ENCODE assay signal across 8 cellular contexts in the genomic region with DNA sequence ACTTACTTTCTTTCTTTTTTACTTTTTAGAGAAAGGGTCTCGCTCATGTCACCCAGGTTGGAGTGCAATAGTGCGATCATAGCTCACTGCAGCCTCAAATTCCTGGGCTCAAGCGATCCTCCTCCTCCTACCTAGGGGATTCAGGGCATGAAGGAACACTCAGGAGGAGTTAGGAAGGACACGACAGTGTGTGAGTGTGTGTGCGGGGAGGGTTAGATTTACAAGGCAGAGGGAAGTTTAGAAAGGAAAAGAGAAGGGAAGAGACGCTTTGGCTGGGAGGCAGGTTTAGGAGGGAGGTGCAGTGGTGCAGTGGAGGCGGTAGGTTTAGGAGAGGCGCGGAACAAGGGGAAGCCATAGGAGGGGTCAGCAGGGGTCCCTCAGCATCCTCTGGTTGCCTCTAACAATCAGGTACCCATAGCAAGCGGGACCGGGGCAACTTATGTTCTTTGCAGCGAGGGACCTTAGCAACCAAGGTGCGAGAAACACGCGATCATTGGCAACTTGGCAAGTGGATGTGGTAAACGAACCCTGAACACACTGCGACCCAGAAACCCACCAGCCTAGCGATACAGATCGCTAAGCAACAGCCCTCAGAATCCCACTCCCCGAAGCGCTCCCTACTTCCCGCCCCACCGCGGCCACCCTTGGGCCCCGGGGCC. TPM values are rescaled to one million over a fixed set of nuclear protein-coding genes. Genes with fewer than 3 reads are reported as not detected.
DNase-seq lines count a peak whose midpoint lies in the region; TF ChIP-seq lines count a peak whose summit lies in the region.

No MANE protein-coding gene starts in this region.

- no peak for TF ChIP-seq CTCF in AG04450 (IDR thresholded peaks at IDR 0.05; ENCODE audit: low read depth, low read length)
- no peak for TF ChIP-seq CTCF in HFFc6 (IDR thresholded peaks at IDR 0.05)
- TF ChIP-seq CTCF in GM13977 (IDR thresholded peaks at IDR 0.05; ENCODE audit: extremely low read depth, insufficient read depth, missing control alignments), result no peak

- WGBS in iPS DF 6.9 (ENCODE audit: insufficient coverage, insufficient read length), result no CpG with 5 or more reads among the region's 25 CpGs

- H3K27me3 ChIP-seq in AG04450 (ENCODE audit: control insufficient read depth, insufficient read depth, low read length) (no peaks in the 10 kb centered on the region), iPS DF 6.9 (ENCODE audit: control insufficient read depth, insufficient read depth, low read length) (no peaks in the 10 kb centered on the region)

- in situ Hi-C loops in GM13977 (cut with MboI; ENCODE audit: low pct_unique_long_range_greater_than_20kb, low sequenced_read_pairs, unreplicated experiment), result no loop called here

- DNase-seq in AG04450 (ENCODE audit: low read depth, low spot score), result no peak
- peak; percentile 14 for DNase-seq in HFFc6
- DNase-seq in activated naive CD8-positive, alpha-beta T cell treated with anti-CD3 and anti-CD28 coated beads for 36 hours, result no peak
- DNase-seq in iPS DF 6.9 (ENCODE audit: low read depth, low spot score), result no peak
- DNase-seq in GM13977 (ENCODE audit: low spot score), result no peak
- DNase-seq in NCI-H1694 treated with DMSO at 0.1 percent for 48 hours (lab: John Stamatoyannopoulos, UW), result no peak
- DNase-seq in DMS114 treated with DMSO at 0.1 percent for 48 hours (lab: John Stamatoyannopoulos, UW; ENCODE audit: unreplicated experiment), result no peak

- peak overlapping the region; percentile 52 for H3K27ac ChIP-seq in AG04450 (ENCODE audit: low read depth, low read length)
- no peak overlapping the region for H3K27ac ChIP-seq in iPS DF 6.9 (ENCODE audit: low read length)
- H3K27ac ChIP-seq in skin epidermis, result peak overlapping the region; percentile 70 to 97 (median 89)

- H3K27ac Mint-ChIP-seq in HFFc6, result peak overlapping the region; percentile 90
- H3K27ac Mint-ChIP-seq in activated naive CD8-positive, alpha-beta T cell treated with anti-CD3 and anti-CD28 coated beads for 36 hours, result peak overlapping the region; percentile 93

- H3K9me3 Mint-ChIP-seq in HFFc6, result no peaks in the 10 kb centered on the region
- peaks cover 2% of the 10 kb centered on the region for H3K9me3 Mint-ChIP-seq in activated naive CD8-positive, alpha-beta T cell treated with anti-CD3 and anti-CD28 coated beads for 36 hours

- H3K27me3 Mint-ChIP-seq in HFFc6 (ENCODE audit: insufficient read depth), result peaks cover 6% of the 10 kb centered on the region
- no peaks in the 10 kb centered on the region for H3K27me3 Mint-ChIP-seq in activated naive CD8-positive, alpha-beta T cell treated with anti-CD3 and anti-CD28 coated beads for 36 hours

- no peaks in the 10 kb centered on the region for H3K36me3 Mint-ChIP-seq in HFFc6 (ENCODE audit: low read depth)
- peaks cover 19% of the 10 kb centered on the region for H3K36me3 Mint-ChIP-seq in activated naive CD8-positive, alpha-beta T cell treated with anti-CD3 and anti-CD28 coated beads for 36 hours

- CTCF ChIA-PET in AG04450 (lab: Charles Lee), result no interaction called here

- peaks cover 27% of the 10 kb centered on the region for H3K4me1 Mint-ChIP-seq in HFFc6 (ENCODE audit: low read depth)
- peaks cover 24% of the 10 kb centered on the region for H3K4me1 Mint-ChIP-seq in activated naive CD8-positive, alpha-beta T cell treated with anti-CD3 and anti-CD28 coated beads for 36 hours

- H3K4me3 Mint-ChIP-seq in HFFc6, result peak overlapping the region; percentile 93
- H3K4me3 Mint-ChIP-seq in activated naive CD8-positive, alpha-beta T cell treated with anti-CD3 and anti-CD28 coated beads for 36 hours, result peak overlapping the region; percentile 96

- H3K9me3 ChIP-seq in AG04450 (ENCODE audit: control insufficient read depth, insufficient read depth, low read length) (no peaks in the 10 kb centered on the region; the same call in 1 of the 2 replicates), iPS DF 6.9 (ENCODE audit: control insufficient read depth, insufficient read depth, low read length) (no peaks in the 10 kb centered on the region)

- H3K36me3 ChIP-seq in iPS DF 6.9 (ENCODE audit: control insufficient read depth, insufficient read depth, low read length), result no peaks in the 10 kb centered on the region; the same call in 1 of the 2 replicates

- H3K4me3 ChIP-seq in AG04450 (ENCODE audit: low read depth, low read length) (peak overlapping the region; percentile 97), iPS DF 6.9 (ENCODE audit: low read length) (peak overlapping the region; percentile 77; the same call in 1 of the 2 replicates), skin epidermis (peak overlapping the region; percentile 64 to 93 (median 76))

- H3K4me1 ChIP-seq in iPS DF 6.9 (ENCODE audit: control insufficient read depth, insufficient read depth, low read length), result no peaks in the 10 kb centered on the region

- POLR2A ChIA-PET in AG04450 (lab: Yijun Ruan, JAX), result interaction anchor here (0.6 kb wide), 1 partner anchor 242 kb away, joined by 3 read pairs; no protein-coding TSS in a partner anchor

RNA-seq across cellular contexts. Expression of a gene that starts 0.5 kb away (rescaled TPM):
- 45.5 and 61.3 TPM in 2 replicates for polyA plus RNA-seq in AG04450 (2011; rRNA removed)
- polyA minus RNA-seq in AG04450 (2011; rRNA and poly(A)+ RNA removed), result 31.4 and 36.2 TPM in 2 replicates
- 10 to 100 TPM; 34.9 to 36.4 (median 35.6) TPM for total RNA-seq in HFFc6 (2021; fragmentation: NEBNext Ultra II Directional; extraction: Animal tissue kit (Norgen Biotek cat#: 25700))
- 10 to 100 TPM; 19.4 to 21.2 TPM for total RNA-seq in activated naive CD8-positive, alpha-beta T cell treated with anti-CD3 and anti-CD28 coated beads for 36 hours

RNA-seq across cellular contexts. Expression of a gene that starts 0.9 kb away (rescaled TPM):
- polyA plus RNA-seq in AG04450 (2011; rRNA removed), result 9.9 and 14.1 TPM in 2 replicates
- polyA minus RNA-seq in AG04450 (2011; rRNA and poly(A)+ RNA removed), result 3.7 and 5.6 TPM in 2 replicates
- 10 to 100 TPM; 21.8 to 23.4 (median 22.9) TPM for total RNA-seq in HFFc6 (2021; fragmentation: NEBNext Ultra II Directional; extraction: Animal tissue kit (Norgen Biotek cat#: 25700))
- total RNA-seq in activated naive CD8-positive, alpha-beta T cell treated with anti-CD3 and anti-CD28 coated beads for 36 hours, result 10 to 100 TPM; 85.7 to 86.2 TPM

RNA-seq across cellular contexts. Expression of a gene that starts 13.1 kb away (rescaled TPM):
- polyA plus RNA-seq in AG04450 (2011; rRNA removed), result 0.09 TPM in 1 of 2 replicates, not detected in the other
- polyA minus RNA-seq in AG04450 (2011; rRNA and poly(A)+ RNA removed), result not detected in 2 replicates
- total RNA-seq in HFFc6 (2021; fragmentation: NEBNext Ultra II Directional; extraction: Animal tissue kit (Norgen Biotek cat#: 25700)), result under 1 TPM in 1 of 6 experiments, not detected in 5; 0.16 TPM
- 1 to 10 TPM in 1 of 2 experiments, under 1 TPM in 1; 0.96 to 1.5 TPM for total RNA-seq in activated naive CD8-positive, alpha-beta T cell treated with anti-CD3 and anti-CD28 coated beads for 36 hours

RNA-seq across cellular contexts. Expression of a gene that starts 20.8 kb away (rescaled TPM):
- 1.6 TPM in 2 replicates for polyA plus RNA-seq in AG04450 (2011; rRNA removed)
- 0.78 and 1.9 TPM in 2 replicates for polyA minus RNA-seq in AG04450 (2011; rRNA and poly(A)+ RNA removed)
- 1 to 10 TPM in 5 of 6 experiments, under 1 TPM in 1; 0.69 to 3.5 (median 1.7) TPM for total RNA-seq in HFFc6 (2021; fragmentation: NEBNext Ultra II Directional; extraction: Animal tissue kit (Norgen Biotek cat#: 25700))
- total RNA-seq in activated naive CD8-positive, alpha-beta T cell treated with anti-CD3 and anti-CD28 coated beads for 36 hours, result 10 to 100 TPM; 74.0 to 75.0 TPM

RNA-seq across cellular contexts. Expression of a gene that starts 31.6 kb away (rescaled TPM):
- 10.1 and 16.2 TPM in 2 replicates for polyA plus RNA-seq in AG04450 (2011; rRNA removed)
- 10.9 and 20.6 TPM in 2 replicates for polyA minus RNA-seq in AG04450 (2011; rRNA and poly(A)+ RNA removed)
- total RNA-seq in HFFc6 (2021; fragmentation: NEBNext Ultra II Directional; extraction: Animal tissue kit (Norgen Biotek cat#: 25700)), result 10 to 100 TPM; 18.7 to 25.1 (median 22.7) TPM
- total RNA-seq in activated naive CD8-positive, alpha-beta T cell treated with anti-CD3 and anti-CD28 coated beads for 36 hours, result 10 to 100 TPM; 39.8 to 43.2 TPM
